In genomic region chr6:44126320-44127149, GRCh38 we compare ENCODE assay signal across 8 cellular contexts.
DNase-seq lines count a peak whose midpoint lies in the region; ATAC-seq and TF ChIP-seq lines count a peak whose summit lies in the region.

No MANE protein-coding gene starts in this region.

- H3K4me3 ChIP-seq in LNCaP clone FGC (ENCODE audit: low read depth, low read length) (peak overlapping the region; percentile 85), choroid plexus epithelial cell (ENCODE audit: low read depth, low read length) (peak overlapping the region; percentile 87)

- TF ChIP-seq CTCF in LNCaP clone FGC (IDR thresholded peaks at IDR 0.05; ENCODE audit: control insufficient read depth, extremely low read depth, insufficient read depth): no peak
- TF ChIP-seq CTCF in choroid plexus epithelial cell (conservative IDR thresholded peaks at IDR 0.05; ENCODE audit: low read depth, low read length): no peak

- DNase-seq in ELR (ENCODE audit: low read depth): peak; percentile 79
- no peak for DNase-seq in LNCaP clone FGC (ENCODE audit: low read depth)
- DNase-seq in activated CD4-positive, CD25-positive, alpha-beta regulatory T cell treated with anti-CD3 and anti-CD28 coated beads, Interleukin-2, amount 50 U/mL, for 72 hours: peak; percentile 68
- DNase-seq in choroid plexus epithelial cell (ENCODE audit: low read depth): peak; percentile 93
- DNase-seq in left kidney (ENCODE audit: low read depth, low spot score): peak; percentile 94
- peak; percentile 91 for DNase-seq in stimulated activated CD4-positive, alpha-beta T cell treated with anti-CD3 and anti-CD28 coated beads, Interleukin-4, amount 100 ng/mL, for 24 hours
- DNase-seq in GOT3 (lab: John Stamatoyannopoulos, UW): no peak

- ATAC-seq in GM21737 (IDR thresholded peaks at IDR 0.05; ENCODE audit: unreplicated experiment): peak; percentile 43

Comparison
In these comparisons a context has a peak if more than half of its experiments do, and no peak if none do; other contexts are left out.
1. DNase-seq: peak in ELR (single experiment), activated CD4-positive, CD25-positive, alpha-beta regulatory T cell treated with anti-CD3 and anti-CD28 coated beads, Interleukin-2, amount 50 U/mL, for 72 hours (single experiment), choroid plexus epithelial cell (single experiment), left kidney (single experiment) and stimulated activated CD4-positive, alpha-beta T cell treated with anti-CD3 and anti-CD28 coated beads, Interleukin-4, amount 100 ng/mL, for 24 hours (single experiment); none in LNCaP clone FGC (single experiment) and GOT3 (single experiment).